Comparison of ENCODE assay signal across 8 cellular contexts in the genomic region with DNA sequence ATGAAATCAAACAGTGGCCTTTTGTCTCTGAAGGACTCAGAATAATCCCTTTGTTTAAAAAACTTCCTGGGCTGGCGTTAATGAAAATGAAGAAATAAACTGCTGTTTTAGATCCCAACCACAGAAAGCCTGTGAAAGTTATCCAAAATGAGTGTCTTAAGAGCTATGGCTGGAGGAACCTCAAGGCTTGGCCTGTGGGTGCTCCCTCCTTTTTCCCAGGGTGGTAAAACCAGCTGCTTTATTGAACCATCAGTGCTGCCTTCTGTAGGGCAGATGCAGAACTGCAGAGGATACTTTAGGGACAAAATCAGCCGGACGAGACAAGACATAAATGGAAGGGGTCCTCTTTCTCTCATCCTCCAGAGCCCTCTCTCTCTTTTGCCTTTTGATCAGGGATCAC.
A peak's percentile ranks its signal among the peaks of the same experiment; 100 is the strongest.
DNase-seq lines count a peak whose midpoint lies in the region; ATAC-seq, FAIRE-seq and TF ChIP-seq lines count a peak whose summit lies in the region.

No MANE protein-coding gene starts in this region.

- TF ChIP-seq RAD21 in A549 (conservative IDR thresholded peaks at IDR 0.05 in 1 of 2, IDR thresholded peaks at IDR 0.05 in 1 of 2): peak; percentile 21 to 35; a peak in 1 of 5 replicates

- no peaks in the 10 kb centered on the region for H3K9me3 ChIP-seq in A549
- H3K9me3 ChIP-seq in effector memory CD4-positive, alpha-beta T cell (ENCODE audit: control insufficient read depth, low read length): no peaks in the 10 kb centered on the region
- no peaks in the 10 kb centered on the region for H3K9me3 ChIP-seq in thyroid gland

- no peak overlapping the region for H3K27ac ChIP-seq in A549
- no peak overlapping the region for H3K27ac ChIP-seq in effector memory CD4-positive, alpha-beta T cell (ENCODE audit: insufficient read depth, low read length, poor library complexity, severe bottlenecking)
- no peak overlapping the region for H3K27ac ChIP-seq in thyroid gland

- no peak for FAIRE-seq in A549 (lab: Jason Lieb, UNC)
- no peak for FAIRE-seq in frontal cortex (lab: Jason Lieb, UNC)

- DNase-seq in A549 (ENCODE audit: low read depth in 1 of 2, low spot score in 1 of 2) (peak; percentile 23 to 29), GM12865 (ENCODE audit: low read depth) (peak; percentile 20), RPMI8226 (peak; percentile 7), germinal center (ENCODE audit: low spot score) (peak; percentile 24), thyroid gland (no peak), frontal cortex (ENCODE audit: low spot score in 2 of 2) (no peak)
- DNase-seq in effector memory CD4-positive, alpha-beta T cell: no peak

- peaks cover 80% of the 10 kb centered on the region for H3K36me3 ChIP-seq in effector memory CD4-positive, alpha-beta T cell (ENCODE audit: control insufficient read depth, insufficient read depth, low read length)
- H3K36me3 ChIP-seq in thyroid gland: peaks cover 15 to 34% of the 10 kb centered on the region in 2 donors

- CTCF ChIA-PET in A549 (lab: Yijun Ruan, JAX): interaction anchor here (0.8 to 1.5 kb wide), 5 partner anchors 10 to 31 kb away, joined by 3 read pairs; no protein-coding TSS in a partner anchor

- TF ChIP-seq CTCF in A549 (IDR thresholded peaks at IDR 0.05) (peak; percentile 23; the same call in 1 of the 3 replicates), GM12865 (IDR thresholded peaks at IDR 0.05; ENCODE audit: insufficient read depth, low read depth, low read length, missing control alignments) (peak; percentile 29), thyroid gland (IDR thresholded peaks at IDR 0.05) (peak in 3 of 6 experiments; percentile 22 to 42 (median 24))

- H3K4me3 ChIP-seq in A549 (no peak overlapping the region), GM12865 (ENCODE audit: low read depth, low read length) (no peak overlapping the region), thyroid gland (replicated peaks in 1 of 3) (no peak overlapping the region)
- no peak overlapping the region for H3K4me3 ChIP-seq in effector memory CD4-positive, alpha-beta T cell (ENCODE audit: insufficient read depth, low read depth, low read length, poor library complexity, severe bottlenecking)

- intact Hi-C loops in thyroid gland (cut with DNase I): no loop called here

- POLR2A ChIA-PET in A549 (lab: Yijun Ruan, JAX): no interaction called here

- WGBS in A549 (ENCODE audit: missing lambda C conversion rate): 90% methylated on average over 3 of the region's 3 CpGs
- 96 to 97% methylated on average over 3 of the region's 3 CpGs for WGBS in thyroid gland, 2 donors

- H3K4me2 ChIP-seq in A549: no peak overlapping the region

- ATAC-seq in A549 (peak; percentile 64 to 81; a peak in 3 of 6 replicates), GM19324 (IDR thresholded peaks at IDR 0.05; ENCODE audit: low FRiP score, unreplicated experiment) (no peak)

- TF ChIP-seq EP300 in A549 (IDR thresholded peaks at IDR 0.05): no peak

- H3K4me1 ChIP-seq in A549 (no peaks in the 10 kb centered on the region), thyroid gland (peaks cover 3 to 5% of the 10 kb centered on the region in 2 donors)
- H3K4me1 ChIP-seq in effector memory CD4-positive, alpha-beta T cell (ENCODE audit: control insufficient read depth, insufficient read depth, low read length, poor library complexity, severe bottlenecking): no peaks in the 10 kb centered on the region

- no peak for TF ChIP-seq POLR2A in A549 (IDR thresholded peaks at IDR 0.05; ENCODE audit: low read length)
- TF ChIP-seq POLR2A in thyroid gland (IDR thresholded peaks at IDR 0.05): no peak

- H3K27me3 ChIP-seq in effector memory CD4-positive, alpha-beta T cell (replicated peaks; ENCODE audit: control insufficient read depth, insufficient read depth, low read length, poor library complexity, severe bottlenecking): no peaks in the 10 kb centered on the region
- H3K27me3 ChIP-seq in thyroid gland: no peaks in the 10 kb centered on the region

TF ChIP-seq in A549, 52 proteins besides CTCF, POLR2A, EP300 and RAD21:
- TF ChIP-seq MYC (IDR thresholded peaks at IDR 0.05; ENCODE audit: borderline replicate concordance, low read length): no peak
- no peak for TF ChIP-seq BHLHE40 (IDR thresholded peaks at IDR 0.05; ENCODE audit: low read depth, low read length)
- TF ChIP-seq, protein P1, sequence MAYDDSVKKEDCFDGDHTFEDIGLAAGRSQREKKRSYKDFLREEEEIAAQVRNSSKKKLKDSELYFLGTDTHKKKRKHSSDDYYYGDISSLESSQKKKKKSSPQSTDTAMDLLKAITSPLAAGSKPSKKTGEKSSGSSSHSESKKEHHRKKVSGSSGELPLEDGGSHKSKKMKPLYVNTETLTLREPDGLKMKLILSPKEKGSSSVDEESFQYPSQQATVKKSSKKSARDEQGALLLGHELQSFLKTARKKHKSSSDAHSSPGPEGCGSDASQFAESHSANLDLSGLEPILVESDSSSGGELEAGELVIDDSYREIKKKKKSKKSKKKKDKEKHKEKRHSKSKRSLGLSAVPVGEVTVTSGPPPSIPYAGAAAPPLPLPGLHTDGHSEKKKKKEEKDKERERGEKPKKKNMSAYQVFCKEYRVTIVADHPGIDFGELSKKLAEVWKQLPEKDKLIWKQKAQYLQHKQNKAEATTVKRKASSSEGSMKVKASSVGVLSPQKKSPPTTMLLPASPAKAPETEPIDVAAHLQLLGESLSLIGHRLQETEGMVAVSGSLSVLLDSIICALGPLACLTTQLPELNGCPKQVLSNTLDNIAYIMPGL (CRISPR knock-in tag; IDR thresholded peaks at IDR 0.05; ENCODE audit: borderline replicate concordance): no peak
- TF ChIP-seq EHF (CRISPR knock-in tag; IDR thresholded peaks at IDR 0.05): no peak
- no peak for TF ChIP-seq ZFP36 (IDR thresholded peaks at IDR 0.05; ENCODE audit: borderline replicate concordance, partially characterized antibody)
- TF ChIP-seq TP53 (CRISPR knock-in tag; IDR thresholded peaks at IDR 0.05): no peak
- no peak for TF ChIP-seq RNF2 (IDR thresholded peaks at IDR 0.05; ENCODE audit: borderline replicate concordance, low read depth)
- TF ChIP-seq RARB (CRISPR knock-in tag; IDR thresholded peaks at IDR 0.05): no peak
- TF ChIP-seq CBX8 (IDR thresholded peaks at IDR 0.05): no peak
- no peak for TF ChIP-seq HDAC2 (IDR thresholded peaks at IDR 0.05)
- TF ChIP-seq, protein P2, sequence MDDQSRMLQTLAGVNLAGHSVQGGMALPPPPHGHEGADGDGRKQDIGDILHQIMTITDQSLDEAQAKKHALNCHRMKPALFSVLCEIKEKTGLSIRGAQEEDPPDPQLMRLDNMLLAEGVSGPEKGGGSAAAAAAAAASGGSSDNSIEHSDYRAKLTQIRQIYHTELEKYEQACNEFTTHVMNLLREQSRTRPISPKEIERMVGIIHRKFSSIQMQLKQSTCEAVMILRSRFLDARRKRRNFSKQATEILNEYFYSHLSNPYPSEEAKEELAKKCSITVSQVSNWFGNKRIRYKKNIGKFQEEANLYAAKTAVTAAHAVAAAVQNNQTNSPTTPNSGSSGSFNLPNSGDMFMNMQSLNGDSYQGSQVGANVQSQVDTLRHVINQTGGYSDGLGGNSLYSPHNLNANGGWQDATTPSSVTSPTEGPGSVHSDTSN (IDR thresholded peaks at IDR 0.05): no peak
- TF ChIP-seq ESRRA (IDR thresholded peaks at IDR 0.05; ENCODE audit: borderline replicate concordance, low read length): no peak
- TF ChIP-seq, protein P3, sequence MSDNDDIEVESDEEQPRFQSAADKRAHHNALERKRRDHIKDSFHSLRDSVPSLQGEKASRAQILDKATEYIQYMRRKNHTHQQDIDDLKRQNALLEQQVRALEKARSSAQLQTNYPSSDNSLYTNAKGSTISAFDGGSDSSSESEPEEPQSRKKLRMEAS (IDR thresholded peaks at IDR 0.05): no peak
- no peak for TF ChIP-seq HOXB13 (CRISPR knock-in tag; IDR thresholded peaks at IDR 0.05; ENCODE audit: low read depth)
- no peak for TF ChIP-seq ZNF302 (CRISPR knock-in tag; IDR thresholded peaks at IDR 0.05)
- TF ChIP-seq JUN (IDR thresholded peaks at IDR 0.05): no peak
- TF ChIP-seq, protein P4, sequence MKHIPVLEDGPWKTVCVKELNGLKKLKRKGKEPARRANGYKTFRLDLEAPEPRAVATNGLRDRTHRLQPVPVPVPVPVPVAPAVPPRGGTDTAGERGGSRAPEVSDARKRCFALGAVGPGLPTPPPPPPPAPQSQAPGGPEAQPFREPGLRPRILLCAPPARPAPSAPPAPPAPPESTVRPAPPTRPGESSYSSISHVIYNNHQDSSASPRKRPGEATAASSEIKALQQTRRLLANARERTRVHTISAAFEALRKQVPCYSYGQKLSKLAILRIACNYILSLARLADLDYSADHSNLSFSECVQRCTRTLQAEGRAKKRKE (CRISPR knock-in tag; IDR thresholded peaks at IDR 0.05; ENCODE audit: low read depth): no peak

Comparison
In these comparisons a context has a peak if more than half of its experiments do, and no peak if none do; other contexts are left out.
1. DNase-seq: peak in A549 (2 of 2), GM12865 (single experiment), RPMI8226 (single experiment) and germinal center (single experiment); none in effector memory CD4-positive, alpha-beta T cell (0 of 3), thyroid gland (0 of 2) and frontal cortex (0 of 2).